Comparison of ENCODE assay signal across 1 cellular context in genomic region chr7:77995717-77996116, GRCh38.
TF ChIP-seq lines count a peak whose summit lies in the region.

No MANE protein-coding gene starts in this region.

TF ChIP-seq in IMR-90, 13 proteins besides CTCF, POLR2A, EP300 and RAD21:
- TF ChIP-seq CEBPB (IDR thresholded peaks at IDR 0.05; ENCODE audit: low read depth, low read length) (no peak), MAFK (IDR thresholded peaks at IDR 0.05; ENCODE audit: low read depth, low read length) (no peak), CHD1 (IDR thresholded peaks at IDR 0.05; ENCODE audit: low read depth, low read length) (no peak), MXI1 (IDR thresholded peaks at IDR 0.05; ENCODE audit: borderline replicate concordance, low read depth, low read length) (no peak), ELK1 (IDR thresholded peaks at IDR 0.05; ENCODE audit: borderline replicate concordance, low read depth, low read length) (no peak), SMC3 (IDR thresholded peaks at IDR 0.05; ENCODE audit: low read depth, low read length) (no peak), RFX5 (IDR thresholded peaks at IDR 0.05; ENCODE audit: low read depth, low read length) (no peak), RCOR1 (IDR thresholded peaks at IDR 0.05; ENCODE audit: insufficient replicate concordance, low read length) (no peak), BHLHE40 (IDR thresholded peaks at IDR 0.05; ENCODE audit: low read depth, low read length) (no peak), NFE2L2 (IDR thresholded peaks at IDR 0.05; ENCODE audit: low read depth, low read length) (no peak), MAZ (IDR thresholded peaks at IDR 0.05; ENCODE audit: borderline replicate concordance, low read depth, low read length) (no peak), FOS (IDR thresholded peaks at IDR 0.05; ENCODE audit: low read depth, low read length) (no peak), USF2 (IDR thresholded peaks at IDR 0.05; ENCODE audit: low read depth, low read length) (no peak)
TF ChIP-seq in IMR-90: peak in this region for 0.
